Comparison of ENCODE assay signal across 8 cellular contexts in genomic region chr17:42518755-42519545, GRCh38. TPM values are rescaled to one million over a fixed set of nuclear protein-coding genes. Genes with fewer than 3 reads are reported as not detected.
A peak's percentile ranks its signal among the peaks of the same experiment; 100 is the strongest.
DNase-seq lines count a peak whose midpoint lies in the region; ATAC-seq and TF ChIP-seq lines count a peak whose summit lies in the region.

No MANE protein-coding gene starts in this region.

- peak overlapping the region; percentile 62 for H3K4me3 Mint-ChIP-seq in Calu3 (ENCODE audit: low read depth, unreplicated experiment)

- H3K18ac ChIP-seq in trophoblast cell (ENCODE audit: low read length): peak overlapping the region; percentile 76

- H3K36me3 Mint-ChIP-seq in Calu3 (ENCODE audit: insufficient read depth, unreplicated experiment): peaks cover 82% of the 10 kb centered on the region

- BruUV-seq in Calu3 (replicated peaks; lab: Mats Ljungman, UMichigan): no TSS peak

- H2BK5ac ChIP-seq in trophoblast cell (ENCODE audit: low read depth, low read length, poor library complexity): peak overlapping the region; percentile 93

- no peaks in the 10 kb centered on the region for H3K27me3 Mint-ChIP-seq in Calu3 (ENCODE audit: unreplicated experiment)

- peak overlapping the region; percentile 49 for H4K8ac ChIP-seq in trophoblast cell (ENCODE audit: low read depth, low read length)

- no CpG with 5 or more reads among the region's 6 CpGs for WGBS in trophoblast cell (ENCODE audit: extremely low coverage, insufficient coverage, insufficient read length)

- H4K12ac ChIP-seq in trophoblast cell (ENCODE audit: low read depth, low read length): no peak overlapping the region

- no peaks in the 10 kb centered on the region for H3K9me3 ChIP-seq in RWPE2 (ENCODE audit: severe bottlenecking)
- no peaks in the 10 kb centered on the region for H3K9me3 ChIP-seq in trophoblast cell (ENCODE audit: insufficient read depth, low read depth, low read length)

- H3K27ac Mint-ChIP-seq in Calu3 (ENCODE audit: unreplicated experiment): peak overlapping the region; percentile 95

- peak overlapping the region; percentile 93 for H4K91ac ChIP-seq in trophoblast cell (ENCODE audit: low read depth, low read length)

- CTCF ChIA-PET in Calu3 (lab: Charles Lee): interaction anchor here (0.6 to 3.4 kb wide), 19 partner anchors 8 to 463 kb away, joined by 3 to 65 read pairs (median 6); partner anchors contain the start of genes CAVIN1 and TUBG1

- peak overlapping the region; percentile 87 for H3K14ac ChIP-seq in trophoblast cell (ENCODE audit: low read length)

- ATAC-seq in RWPE2 (ENCODE audit: low read depth): peak; percentile 3; the same call in 1 of the 3 replicates

- H3K23ac ChIP-seq in trophoblast cell (ENCODE audit: low read length): no peak overlapping the region

- H2BK12ac ChIP-seq in trophoblast cell (ENCODE audit: low read length): peak overlapping the region; percentile 86

- peak overlapping the region; percentile 35 for H3K4ac ChIP-seq in trophoblast cell (ENCODE audit: low read depth, low read length)

- H3K27ac ChIP-seq in RWPE2 (ENCODE audit: poor library complexity, severe bottlenecking) (peak overlapping the region; percentile 97), trophoblast cell (ENCODE audit: low read depth, low read length) (peak overlapping the region; percentile 97)

- 0 out of 2 replicates have a peak, but pooled peaks cover 3% of the 10 kb centered on the region for H3K36me3 ChIP-seq in RWPE2 (ENCODE audit: low read depth)
- peaks cover 26% of the 10 kb centered on the region in 2 experiments for H3K36me3 ChIP-seq in trophoblast cell (ENCODE audit: control insufficient read depth in 1 of 2, insufficient read depth in 2 of 2, low read length in 2 of 2)

- no peaks in the 10 kb centered on the region for H3K9me3 Mint-ChIP-seq in Calu3 (ENCODE audit: low read depth, unreplicated experiment)

- H3K9ac ChIP-seq in trophoblast cell (ENCODE audit: low read length): no peak overlapping the region

- DNase-seq in Calu3 (peak; percentile 93), RWPE2 (ENCODE audit: low spot score) (no peak), fibroblast of the aortic adventitia (ENCODE audit: low read depth) (peak; percentile 86), trophoblast cell (no peak), RKO (ENCODE audit: low spot score) (no peak), SKM-1 treated with dmso at 0.1 percent for 144 hours (lab: John Stamatoyannopoulos, UW; ENCODE audit: unreplicated experiment) (no peak), NCI-H128 (lab: John Stamatoyannopoulos, UW; ENCODE audit: unreplicated experiment) (no peak), DMS153 treated with DMSO at 0.1 percent for 48 hours (lab: John Stamatoyannopoulos, UW; ENCODE audit: unreplicated experiment) (no peak)

- H3K27me3 ChIP-seq in RWPE2 (ENCODE audit: insufficient read depth, poor library complexity, severe bottlenecking) (no peaks in the 10 kb centered on the region), trophoblast cell (ENCODE audit: insufficient read depth, low read length) (no peaks in the 10 kb centered on the region)

- intact Hi-C loops in Calu3 (cut with micrococcal nuclease; ENCODE audit: unreplicated experiment): loop anchor here (2.0 kb wide), 1 partner anchor 90 kb away; no protein-coding TSS in a partner anchor

- peak overlapping the region; percentile 75 for H2BK120ac ChIP-seq in trophoblast cell (ENCODE audit: insufficient read depth, low read length, poor library complexity)

- H3K4me1 ChIP-seq in RWPE2 (ENCODE audit: insufficient read depth, poor library complexity, severe bottlenecking): peaks cover 38% of the 10 kb centered on the region
- H3K4me1 ChIP-seq in trophoblast cell (ENCODE audit: control insufficient read depth in 1 of 2, insufficient read depth in 2 of 2, low read length in 2 of 2): peaks cover 46 to 47% of the 10 kb centered on the region in 2 experiments

- peak overlapping the region; percentile 72 for H2AK5ac ChIP-seq in trophoblast cell (ENCODE audit: low read length)

- peaks cover 3% of the 10 kb centered on the region for H3K79me2 ChIP-seq in trophoblast cell (ENCODE audit: control insufficient read depth, insufficient read depth, low read length, poor library complexity)

- peak overlapping the region; percentile 17 for H2AFZ ChIP-seq in trophoblast cell (ENCODE audit: insufficient read depth, low read length, poor library complexity)

- TF ChIP-seq CTCF in Calu3 (IDR thresholded peaks at IDR 0.05; ENCODE audit: unreplicated experiment) (no peak), RWPE2 (IDR thresholded peaks at IDR 0.05; ENCODE audit: poor library complexity, severe bottlenecking) (no peak), fibroblast of the aortic adventitia (IDR thresholded peaks at IDR 0.05; ENCODE audit: insufficient read depth, low read length) (no peak)

- H3K4me1 Mint-ChIP-seq in Calu3 (ENCODE audit: low read depth, unreplicated experiment): peaks cover 51% of the 10 kb centered on the region

- peaks cover 34% of the 10 kb centered on the region for H3K79me1 ChIP-seq in trophoblast cell (ENCODE audit: low read length)

- H3K4me3 ChIP-seq in RWPE2 (ENCODE audit: severe bottlenecking): no peak overlapping the region
- no peak overlapping the region for H3K4me3 ChIP-seq in fibroblast of the aortic adventitia (ENCODE audit: low read depth, low read length)
- H3K4me3 ChIP-seq in trophoblast cell (ENCODE audit: low read depth, low read length): no peak overlapping the region

- peak overlapping the region; percentile 53 for H3K4me2 ChIP-seq in trophoblast cell (ENCODE audit: low read length)

RNA-seq across cellular contexts. Expression of gene NAGLU, which starts 17.1 kb away (rescaled TPM):
- total RNA-seq in Calu3 (2022) (53.8 and 59.1 TPM in 2 replicates), fibroblast of the aortic adventitia (ENCODE audit: low replicate concordance) (28.9 and 41.8 TPM in 2 replicates)
- polyA plus RNA-seq in trophoblast cell (2013): 10.2 and 11.6 TPM in 2 replicates

RNA-seq across cellular contexts. Expression of gene HSD17B1, which starts 33.8 kb away (rescaled TPM):
- total RNA-seq in Calu3 (2022): 0.88 and 1.0 TPM in 2 replicates
- total RNA-seq in fibroblast of the aortic adventitia (ENCODE audit: low replicate concordance): 0.99 and 4.7 TPM in 2 replicates
- 41.8 and 44.5 TPM in 2 replicates for polyA plus RNA-seq in trophoblast cell (2013)

RNA-seq across cellular contexts. Expression of gene COASY, which starts 43.0 kb away (rescaled TPM):
- total RNA-seq in Calu3 (2022) (159 and 163 TPM in 2 replicates), fibroblast of the aortic adventitia (ENCODE audit: low replicate concordance) (11.0 and 19.1 TPM in 2 replicates)
- 136 and 137 TPM in 2 replicates for polyA plus RNA-seq in trophoblast cell (2013)

RNA-seq across cellular contexts. Expression of gene MLX, which starts 48.0 kb away (rescaled TPM):
- total RNA-seq in Calu3 (2022): 65.0 and 69.8 TPM in 2 replicates
- 10.5 and 41.8 TPM in 2 replicates for total RNA-seq in fibroblast of the aortic adventitia (ENCODE audit: low replicate concordance)
- polyA plus RNA-seq in trophoblast cell (2013): 37.8 and 38.0 TPM in 2 replicates

RNA-seq across cellular contexts. Expression of gene PSMC3IP, which starts 58.6 kb away (rescaled TPM):
- total RNA-seq in Calu3 (2022): 31.8 and 32.4 TPM in 2 replicates
- 0.49 and 18.3 TPM in 2 replicates for total RNA-seq in fibroblast of the aortic adventitia (ENCODE audit: low replicate concordance)
- 15.2 and 16.2 TPM in 2 replicates for polyA plus RNA-seq in trophoblast cell (2013)

Comparison
In these comparisons a context has a peak if more than half of its experiments do, and no peak if none do; other contexts are left out.
1. DNase-seq: peak in Calu3 (single experiment) and fibroblast of the aortic adventitia (single experiment); none in RWPE2 (single experiment), trophoblast cell (0 of 2), RKO (single experiment), SKM-1 treated with dmso at 0.1 percent for 144 hours (single experiment), NCI-H128 (single experiment) and DMS153 treated with DMSO at 0.1 percent for 48 hours (single experiment).